In the genomic region with DNA sequence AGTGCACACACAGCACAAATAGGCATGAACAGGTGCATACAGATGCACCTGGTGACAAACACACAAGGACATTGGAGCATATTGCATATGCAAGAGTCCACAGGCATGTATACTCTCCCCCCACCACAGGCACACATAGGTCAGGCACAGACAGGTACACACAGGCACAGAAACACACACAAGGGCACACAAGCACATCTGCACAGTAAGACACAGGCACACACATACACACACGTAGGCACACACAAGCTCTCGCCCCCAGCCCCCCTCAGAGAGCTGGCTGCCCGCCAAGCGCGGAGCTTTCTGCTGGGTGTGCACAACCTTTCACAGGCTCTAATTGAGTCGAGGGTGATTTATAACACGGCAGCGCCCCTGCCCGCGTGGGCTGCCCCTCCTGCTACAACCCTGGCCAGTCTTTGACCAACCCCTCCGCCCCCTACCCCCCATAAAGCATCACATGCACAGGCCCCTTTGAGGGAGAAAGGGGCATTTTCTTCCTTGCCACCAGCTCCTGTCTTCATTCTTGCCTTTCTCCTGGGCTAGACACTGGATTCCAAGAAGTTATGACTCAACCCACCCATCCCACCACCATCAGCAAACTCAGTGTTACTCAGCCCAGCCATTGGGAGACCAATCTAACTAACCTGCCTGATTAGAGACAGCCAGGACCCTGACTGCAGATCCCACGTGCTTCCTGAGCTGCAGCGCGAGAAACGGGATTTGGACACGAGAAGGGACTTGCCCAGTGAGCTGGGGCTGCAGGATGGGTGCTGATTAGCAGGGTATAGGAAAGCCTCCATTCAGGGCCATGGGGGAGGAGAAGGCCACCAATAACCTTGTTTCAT, we compare ENCODE assay signal across 1 cellular context.
TF ChIP-seq lines count a peak whose summit lies in the region.

No MANE protein-coding gene starts in this region.

TF ChIP-seq in H1, 55 proteins besides CTCF, POLR2A, EP300 and RAD21:
- TF ChIP-seq, protein P1, sequence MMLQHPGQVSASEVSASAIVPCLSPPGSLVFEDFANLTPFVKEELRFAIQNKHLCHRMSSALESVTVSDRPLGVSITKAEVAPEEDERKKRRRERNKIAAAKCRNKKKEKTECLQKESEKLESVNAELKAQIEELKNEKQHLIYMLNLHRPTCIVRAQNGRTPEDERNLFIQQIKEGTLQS (IDR thresholded peaks at IDR 0.05; ENCODE audit: insufficient read depth, low read depth, low read length), result no peak
- TF ChIP-seq CHD2 (IDR thresholded peaks at IDR 0.05; ENCODE audit: low read length) (no peak), SP2 (IDR thresholded peaks at IDR 0.05; ENCODE audit: low read length) (no peak)
